Comparison of ENCODE assay signal across 8 cellular contexts in the genomic region with DNA sequence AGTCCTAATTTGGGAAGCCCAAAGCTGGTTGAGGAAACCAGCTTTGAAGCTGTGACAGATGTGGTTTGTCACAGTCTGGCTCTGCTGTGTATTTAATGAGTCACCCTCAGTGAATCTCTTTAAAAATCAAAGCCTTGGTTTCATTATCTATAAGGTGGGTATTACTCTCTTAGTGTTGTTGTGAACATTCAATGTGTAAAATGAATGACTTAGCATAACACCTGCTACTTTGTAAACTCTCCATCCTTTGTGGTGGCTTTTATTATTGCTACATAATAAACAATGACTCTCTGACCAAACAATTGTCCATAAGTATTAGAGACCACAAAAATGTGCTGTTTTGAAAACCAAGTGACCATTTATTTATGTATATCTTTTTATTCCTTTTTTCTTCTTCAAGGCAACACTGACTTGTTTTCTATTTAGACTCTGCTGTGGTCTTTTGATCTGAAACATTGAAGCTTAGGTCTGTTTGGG. TPM values are rescaled to one million over a fixed set of nuclear protein-coding genes. Genes with fewer than 3 reads are reported as not detected.
DNase-seq lines count a peak whose midpoint lies in the region; ATAC-seq and TF ChIP-seq lines count a peak whose summit lies in the region.

No MANE protein-coding gene starts in this region.

- ATAC-seq in left ventricle myocardium superior (peak; percentile 53), GM19328 (IDR thresholded peaks at IDR 0.05; ENCODE audit: unreplicated experiment) (no peak)

- TF ChIP-seq CTCF in GM13977 (IDR thresholded peaks at IDR 0.05; ENCODE audit: extremely low read depth, insufficient read depth, missing control alignments): no peak

- in situ Hi-C loops in GM13977 (cut with MboI; ENCODE audit: low pct_unique_long_range_greater_than_20kb, low sequenced_read_pairs, unreplicated experiment): no loop called here

- DNase-seq in DMS53 treated with DMSO at 0.1 percent for 48 hours (lab: John Stamatoyannopoulos, UW; ENCODE audit: unreplicated experiment) (peak; percentile 97), H4 (ENCODE audit: low spot score) (peak; percentile 76), NCI-H446 treated with DMSO at 0.1 percent for 48 hours (lab: John Stamatoyannopoulos, UW) (peak; percentile 47), left ventricle myocardium superior (no peak), NCI-H226 (no peak), NCI-H2107 (lab: John Stamatoyannopoulos, UW) (no peak), GM13977 (ENCODE audit: low spot score) (no peak)

- intact Hi-C loops in left ventricle myocardium superior (cut with micrococcal nuclease): no loop called here

RNA-seq across cellular contexts. Expression of a gene that starts 24.6 kb away (rescaled TPM):
- total RNA-seq in H4 (2014; rRNA removed; shearing (Covaris generic)): 9.0 and 10.6 TPM in 2 replicates
- 7.7 TPM for total RNA-seq in left ventricle myocardium superior

Comparison
In these comparisons a context has a peak if more than half of its experiments do, and no peak if none do; other contexts are left out.
1. DNase-seq: peak in DMS53 treated with DMSO at 0.1 percent for 48 hours (single experiment), H4 (single experiment) and NCI-H446 treated with DMSO at 0.1 percent for 48 hours (single experiment); none in left ventricle myocardium superior (single experiment), NCI-H226 (single experiment), NCI-H2107 (single experiment) and GM13977 (single experiment).